In genomic region chr20:1711266-1711665, GRCh38 we compare ENCODE assay signal across 35 cellular contexts. TPM values are rescaled to one million over a fixed set of nuclear protein-coding genes. Genes with fewer than 3 reads are reported as not detected.
"Had no signal": no experiment of that assay in that cellular context is flagged by ENCODE, and none has a peak within 500 bp of the region (broad histone marks: within the 10 kb centered on the region; RNA-seq: fewer than 3 reads in every experiment).

No MANE protein-coding gene starts in this region.

- H3K36me3 Mint-ChIP-seq: activated CD4-positive, alpha-beta memory T cell treated with anti-CD3 and anti-CD28 coated beads for 36 hours had no signal

- H3K27me3 Mint-ChIP-seq: activated CD4-positive, alpha-beta memory T cell treated with anti-CD3 and anti-CD28 coated beads for 36 hours; activated CD8-positive, alpha-beta T cell treated with anti-CD3 and anti-CD28 coated beads for 36 hours; activated naive CD8-positive, alpha-beta T cell treated with anti-CD3 and anti-CD28 coated beads for 36 hours; activated T-cell treated with anti-CD3 and anti-CD28 coated beads, Interleukin-2, amount 50 U/mL, for 24 hours; activated T-helper 17 cell treated with anti-CD3 and anti-CD28 coated beads, Interleukin-2, amount 50 U/mL, for 72 hours had no signal

- H3K4me3 Mint-ChIP-seq: activated B cell treated with CpG ODN at 0.5 μM for 24 hours; activated CD4-positive, alpha-beta memory T cell treated with anti-CD3 and anti-CD28 coated beads for 36 hours; activated CD4-positive, alpha-beta T cell treated with anti-CD3 and anti-CD28 coated beads, Interleukin-2, amount 10 ng/mL, durations not matched to agents 24 days and 14 days; activated CD8-positive, alpha-beta T cell treated with anti-CD3 and anti-CD28 coated beads for 36 hours; activated naive CD4-positive, alpha-beta T cell treated with anti-CD3 and anti-CD28 coated beads for 36 hours; activated naive CD8-positive, alpha-beta T cell treated with anti-CD3 and anti-CD28 coated beads for 36 hours; activated T-cell treated with anti-CD3 and anti-CD28 coated beads, Interleukin-2, amount 50 U/mL, for 24 hours; activated T-helper 1 cell treated with anti-CD3 and anti-CD28 coated beads, Interleukin-12 subunit alpha, Interleukin-12 subunit beta, Interleukin-2, Interleukin-4 antibody, amounts not matched to agents 30 ng/mL and 10 ng/mL and 1 ng/mL, durations not matched to agents 14 hours and 24 hours and 36 hours; activated T-helper 17 cell treated with anti-CD3 and anti-CD28 coated beads, Interleukin-2, amount 50 U/mL, for 72 hours; T-helper 1 cell treated with Interleukin-12 subunit alpha and Interleukin-12 subunit beta and Interleukin-4 antibody, amounts not matched to agents 30 μg/mL and 1 μg/mL, for 36 hours; T-helper 2 cell treated with Interferon-gamma antibody and Interleukin-4, amounts not matched to agents 5 μg/mL and 100 μg/mL, for 36 hours had no signal

- DNase-seq: activated B cell treated with CpG ODN at 0.5 μM for 24 hours; activated CD4-positive, alpha-beta memory T cell treated with anti-CD3 and anti-CD28 coated beads for 36 hours; activated CD4-positive, alpha-beta T cell treated with anti-CD3 and anti-CD28 coated beads for 4 hours; activated CD4-positive, alpha-beta T cell treated with anti-CD3 and anti-CD28 coated beads, Interleukin-2, amount 10 ng/mL, durations not matched to agents 24 days and 14 days; activated CD4-positive, alpha-beta T cell treated with anti-CD3 and anti-CD28 coated beads, Interleukin-2, amount 50 U/mL, for 1 hour; activated CD4-positive, alpha-beta T cell treated with anti-CD3 and anti-CD28 coated beads, Interleukin-2, amount 50 U/mL, for 4 hours; activated CD4-positive, CD25-positive, alpha-beta regulatory T cell treated with anti-CD3 and anti-CD28 coated beads, Interleukin-2, amount 50 U/mL, for 72 hours; activated CD8-positive, alpha-beta memory T cell treated with anti-CD3 and anti-CD28 coated beads, Interleukin-2, amount 50 U/mL, for 4 hours; activated CD8-positive, alpha-beta T cell treated with anti-CD3 and anti-CD28 coated beads for 36 hours; activated effector memory CD4-positive, alpha-beta T cell treated with anti-CD3 and anti-CD28 coated beads, Interleukin-2, amount 50 U/mL, for 16 hours; activated gamma-delta T cell treated with Interleukin-2 at 50 U/mL for 16 hours; activated naive CD4-positive, alpha-beta T cell; activated naive CD4-positive, alpha-beta T cell treated with anti-CD3 and anti-CD28 coated beads for 36 hours; activated naive CD4-positive, alpha-beta T cell treated with anti-CD3 and anti-CD28 coated beads, Interleukin-2, amount 50 U/mL, for 16 hours; activated naive CD8-positive, alpha-beta T cell treated with anti-CD3 and anti-CD28 coated beads for 36 hours; activated T-cell treated with anti-CD3 and anti-CD28 coated beads, Interleukin-2, amount 50 U/mL, for 24 hours; activated T-cell treated with anti-CD3 and anti-CD28 coated beads, Interleukin-2, amount 50 U/mL, for 48 hours; adrenal gland; amniotic stem cell; aorta; body of pancreas; brain microvascular endothelial cell; central memory CD4-positive, alpha-beta T cell; T-helper 1 cell; T-helper 2 cell; T-helper 9 cell had no signal

- ATAC-seq: activated CD8-positive, alpha-beta T cell treated with anti-CD3 and anti-CD28 coated beads for 36 hours; activated naive CD4-positive, alpha-beta T cell treated with anti-CD3 and anti-CD28 coated beads, Interleukin-2, amount 50 U/mL, for 72 hours; activated T-helper 17 cell treated with anti-CD3 and anti-CD28 coated beads, Interleukin-2, amount 50 U/mL, for 72 hours; body of pancreas had no signal

- H3K27ac Mint-ChIP-seq: activated B cell treated with CpG ODN at 0.5 μM for 24 hours; activated CD4-positive, alpha-beta memory T cell treated with anti-CD3 and anti-CD28 coated beads for 36 hours; activated CD4-positive, alpha-beta T cell treated with anti-CD3 and anti-CD28 coated beads, Interleukin-2, amount 10 ng/mL, durations not matched to agents 24 days and 14 days; activated CD8-positive, alpha-beta T cell treated with anti-CD3 and anti-CD28 coated beads for 36 hours; activated naive CD4-positive, alpha-beta T cell treated with anti-CD3 and anti-CD28 coated beads for 36 hours; activated naive CD4-positive, alpha-beta T cell treated with anti-CD3 and anti-CD28 coated beads, Interleukin-2, amount 50 U/mL, for 72 hours; activated naive CD8-positive, alpha-beta T cell treated with anti-CD3 and anti-CD28 coated beads for 36 hours; activated T-cell treated with anti-CD3 and anti-CD28 coated beads, Interleukin-2, amount 50 U/mL, for 24 hours; activated T-helper 1 cell treated with anti-CD3 and anti-CD28 coated beads, Interleukin-12 subunit alpha, Interleukin-12 subunit beta, Interleukin-2, Interleukin-4 antibody, amounts not matched to agents 30 ng/mL and 10 ng/mL and 1 ng/mL, durations not matched to agents 14 hours and 24 hours and 36 hours; activated T-helper 17 cell treated with anti-CD3 and anti-CD28 coated beads, Interleukin-2, amount 50 U/mL, for 72 hours; T-helper 1 cell treated with Interleukin-12 subunit alpha and Interleukin-12 subunit beta and Interleukin-4 antibody, amounts not matched to agents 30 μg/mL and 1 μg/mL, for 36 hours; T-helper 2 cell treated with Interferon-gamma antibody and Interleukin-4, amounts not matched to agents 5 μg/mL and 100 μg/mL, for 36 hours had no signal

- H3K9me3 Mint-ChIP-seq: activated T-cell treated with anti-CD3 and anti-CD28 coated beads, Interleukin-2, amount 50 U/mL, for 24 hours; T-helper 2 cell treated with Interferon-gamma antibody and Interleukin-4, amounts not matched to agents 5 μg/mL and 100 μg/mL, for 36 hours had no signal

RNA-seq across cellular contexts. Expression of gene SIRPG, which starts 53.7 kb away (rescaled TPM):
- total RNA-seq: activated B cell treated with CpG ODN at 0.5 μM for 24 hours, astrocyte, body of pancreas, breast epithelium, cardiac septum, cerebellum had no signal
